ENCODE assay signal across 8 cellular contexts in the genomic region with DNA sequence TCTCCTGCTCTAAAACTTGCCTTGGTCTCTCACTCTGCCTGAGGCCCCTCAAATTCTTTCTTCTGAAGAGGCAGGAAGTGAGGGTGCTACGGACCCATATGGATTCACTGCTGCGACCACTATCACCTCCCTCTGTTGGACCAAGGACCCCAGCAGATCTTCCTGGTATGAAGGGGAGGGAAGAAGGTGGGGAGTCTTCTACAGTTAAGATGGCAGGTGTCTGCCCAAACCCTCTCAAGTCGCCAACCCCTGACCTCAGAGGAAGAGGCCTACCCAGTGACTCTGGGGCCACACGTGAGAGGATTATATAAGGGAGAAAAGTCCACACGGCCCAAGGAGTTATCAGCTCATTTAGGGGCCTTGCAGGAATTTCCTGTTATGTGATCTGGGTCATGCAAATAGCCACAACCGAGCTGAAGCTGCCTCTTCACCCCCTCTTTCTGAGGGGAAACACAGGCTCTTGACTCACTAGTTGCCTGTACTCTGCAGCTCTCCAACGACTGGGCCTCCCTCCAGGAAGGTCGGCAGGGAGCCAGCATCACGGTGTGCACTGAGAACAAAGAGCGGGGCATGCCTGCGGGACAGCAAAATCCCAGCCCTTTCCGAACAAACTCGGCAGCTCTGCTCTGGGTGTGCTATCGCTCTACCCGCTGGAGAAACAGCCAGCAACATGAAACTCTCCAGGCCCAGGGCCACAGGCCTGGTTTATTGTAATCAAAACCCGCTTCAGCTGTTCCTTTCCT.
DNase-seq lines count a peak whose midpoint lies in the region; ATAC-seq, FAIRE-seq and TF ChIP-seq lines count a peak whose summit lies in the region.

No MANE protein-coding gene starts in this region.

- H3K4me1 ChIP-seq in K562 (replicated peaks in 1 of 2; ENCODE audit: control insufficient read depth in 2 of 2, insufficient read depth in 2 of 2, low read length in 2 of 2) (peaks cover 39 to 55% of the 10 kb centered on the region in 2 experiments), iPS-18a (ENCODE audit: control insufficient read depth, low read depth, low read length) (peaks cover 53% of the 10 kb centered on the region)

- intact Hi-C loops in K562 (cut with micrococcal nuclease): loop anchor here (5.0 kb wide), 1 partner anchor 38 kb away; no protein-coding TSS in a partner anchor

- peaks cover 4% of the 10 kb centered on the region; the same call in 1 of the 3 replicates for H3K36me3 ChIP-seq in K562 (ENCODE audit: control insufficient read depth, insufficient read depth, low read length)
- H3K36me3 ChIP-seq in iPS-18a (ENCODE audit: control insufficient read depth, low read depth, low read length): no peaks in the 10 kb centered on the region

- POLR2A ChIA-PET in K562 (lab: Yijun Ruan, JAX): interaction anchor here (0.6 to 2.4 kb wide), 4 partner anchors 7 to 1937 kb away, joined by 3 to 7 read pairs (median 4); no protein-coding TSS in a partner anchor

- H3K9me3 ChIP-seq in K562 (replicated peaks; ENCODE audit: control insufficient read depth, insufficient read depth, low read depth, low read length): no peaks in the 10 kb centered on the region
- no peaks in the 10 kb centered on the region for H3K9me3 ChIP-seq in iPS-18a (ENCODE audit: control insufficient read depth, low read depth, low read length)

- in situ Hi-C loops in K562 (cut with MboI): no loop called here

- peak; percentile 15; the same call in 1 of the 2 replicates for TF ChIP-seq EP300 in K562 (IDR thresholded peaks at IDR 0.05; ENCODE audit: low read length)

- H3K4me3 ChIP-seq in K562: no peak overlapping the region
- H3K4me3 ChIP-seq in iPS-18a (ENCODE audit: low read length): no peak overlapping the region
- H3K4me3 ChIP-seq in retinal pigment epithelial cell (ENCODE audit: low read length): no peak overlapping the region

- no peak for TF ChIP-seq CTCF in K562 (IDR thresholded peaks at IDR 0.05 in 2 of 3, conservative IDR thresholded peaks at IDR 0.05 in 1 of 3; ENCODE audit: insufficient read depth in 2 of 3, low read depth in 1 of 3, low read length in 3 of 3)
- no peak for TF ChIP-seq CTCF in retinal pigment epithelial cell (conservative IDR thresholded peaks at IDR 0.05; ENCODE audit: low read depth, low read length)

- H3K27ac ChIP-seq in K562 (ENCODE audit: extremely low read depth, low read depth, low read length) (peak overlapping the region; percentile 84), iPS-18a (ENCODE audit: low read length) (peak overlapping the region; percentile 25)

- CTCF ChIA-PET in K562 (lab: Yijun Ruan, JAX; ENCODE audit: low intra/inter-chr PET ratio): no interaction called here

- H4K20me1 ChIP-seq in K562 (replicated peaks; ENCODE audit: control insufficient read depth, insufficient read depth, low read length): no peaks in the 10 kb centered on the region

- FAIRE-seq in K562 (lab: Jason Lieb, UNC): peak; percentile 23

- H3K9ac ChIP-seq in K562 (ENCODE audit: insufficient read depth in 1 of 2, low read depth in 2 of 2, low read length in 2 of 2) (peak overlapping the region; percentile 57 to 75; a peak in 3 of 4 replicates), iPS-18a (ENCODE audit: low read length) (no peak overlapping the region)

- H3K9me1 ChIP-seq in K562 (ENCODE audit: control insufficient read depth, insufficient read depth, low read length): no peaks in the 10 kb centered on the region

- H3K27me3 ChIP-seq in K562 (ENCODE audit: control insufficient read depth in 2 of 2, insufficient read depth in 2 of 2, low read length in 2 of 2) (no peaks in the 10 kb centered on the region), iPS-18a (ENCODE audit: control insufficient read depth, insufficient read depth, low read length) (no peaks in the 10 kb centered on the region)

- no TSS peak for BruUV-seq in K562 (replicated peaks; lab: Mats Ljungman, UMichigan)

- DNase-seq in NCI-H1436 treated with DMSO at 0.1 percent for 48 hours (lab: John Stamatoyannopoulos, UW) (peak; percentile 35), K562 (ENCODE audit: extremely low read depth in 1 of 4, low spot score in 3 of 4) (peak in 2 of 4 experiments; percentile 57 to 70), retinal pigment epithelial cell (ENCODE audit: low read depth) (peak; percentile 90), NCI-H524 (lab: John Stamatoyannopoulos, UW) (no peak)
- no peak for DNase-seq in activated CD4-positive, CD25-positive, alpha-beta regulatory T cell (lab: John Stamatoyannopoulos, UW)

- peak overlapping the region; percentile 85 for H2AFZ ChIP-seq in K562 (ENCODE audit: low read depth, low read length)

- peaks cover 7% of the 10 kb centered on the region for H3K79me2 ChIP-seq in K562 (ENCODE audit: control insufficient read depth, insufficient read depth, low read length)

- 38% methylated on average over 15 of the region's 16 CpGs for WGBS in K562 (ENCODE audit: insufficient coverage, low coverage, missing lambda C conversion rate)

- peak overlapping the region; percentile 54 for H3K4me2 ChIP-seq in K562 (ENCODE audit: insufficient read depth, low read length)

- TF ChIP-seq POLR2A in GM19193 (IDR thresholded peaks at IDR 0.05; ENCODE audit: extremely low read depth, insufficient read depth, insufficient read length): peak; percentile 49
- no peak for TF ChIP-seq POLR2A in K562 (conservative IDR thresholded peaks at IDR 0.05)

- TF ChIP-seq RAD21 in K562 (CRISPR knock-in tag; conservative IDR thresholded peaks at IDR 0.05 in 1 of 2, IDR thresholded peaks at IDR 0.05 in 1 of 2): no peak; a peak in 1 of 4 replicates

- ATAC-seq in K562 (peak; percentile 17), GM19467 (IDR thresholded peaks at IDR 0.05; ENCODE audit: unreplicated experiment) (no peak)

TF ChIP-seq in K562, 482 proteins besides CTCF, POLR2A, EP300 and RAD21 (continues in another document):
- TF ChIP-seq PTRF (tag; IDR thresholded peaks at IDR 0.05) (0 out of 2 replicates have a peak, but pooled peaks have one; percentile 43), KAT7 (CRISPR knock-in tag; IDR thresholded peaks at IDR 0.05; ENCODE audit: borderline replicate concordance) (0 out of 2 replicates have a peak, but pooled peaks have one; percentile 30), ZBTB11 (CRISPR knock-in tag; IDR thresholded peaks at IDR 0.05) (peak in 1 of 3 experiments; percentile 65; a peak in 1 of 6 replicates), CREB3 (tag; conservative IDR thresholded peaks at IDR 0.05; ENCODE audit: low read depth) (0 out of 2 replicates have a peak, but pooled peaks have one; percentile 8), ZNF197 (CRISPR knock-in tag; IDR thresholded peaks at IDR 0.05; ENCODE audit: low read depth) (no peak), ZBTB7A (IDR thresholded peaks at IDR 0.05; ENCODE audit: borderline replicate concordance, control insufficient read depth, low read depth, low read length) (peak; percentile 26; the same call in 1 of the 2 replicates), ZNF449 (CRISPR knock-in tag; IDR thresholded peaks at IDR 0.05) (0 out of 2 replicates have a peak, but pooled peaks have one; percentile 25), ZNF347 (CRISPR knock-in tag; IDR thresholded peaks at IDR 0.05; ENCODE audit: low read depth) (no peak)

Comparison
In these comparisons a context has a peak if more than half of its experiments do, and no peak if none do; other contexts are left out.
1. DNase-seq: peak in NCI-H1436 treated with DMSO at 0.1 percent for 48 hours (single experiment) and retinal pigment epithelial cell (single experiment); none in activated CD4-positive, CD25-positive, alpha-beta regulatory T cell (0 of 4) and NCI-H524 (0 of 2).